9 cellular contexts compared by ENCODE assay signal in the genomic region with DNA sequence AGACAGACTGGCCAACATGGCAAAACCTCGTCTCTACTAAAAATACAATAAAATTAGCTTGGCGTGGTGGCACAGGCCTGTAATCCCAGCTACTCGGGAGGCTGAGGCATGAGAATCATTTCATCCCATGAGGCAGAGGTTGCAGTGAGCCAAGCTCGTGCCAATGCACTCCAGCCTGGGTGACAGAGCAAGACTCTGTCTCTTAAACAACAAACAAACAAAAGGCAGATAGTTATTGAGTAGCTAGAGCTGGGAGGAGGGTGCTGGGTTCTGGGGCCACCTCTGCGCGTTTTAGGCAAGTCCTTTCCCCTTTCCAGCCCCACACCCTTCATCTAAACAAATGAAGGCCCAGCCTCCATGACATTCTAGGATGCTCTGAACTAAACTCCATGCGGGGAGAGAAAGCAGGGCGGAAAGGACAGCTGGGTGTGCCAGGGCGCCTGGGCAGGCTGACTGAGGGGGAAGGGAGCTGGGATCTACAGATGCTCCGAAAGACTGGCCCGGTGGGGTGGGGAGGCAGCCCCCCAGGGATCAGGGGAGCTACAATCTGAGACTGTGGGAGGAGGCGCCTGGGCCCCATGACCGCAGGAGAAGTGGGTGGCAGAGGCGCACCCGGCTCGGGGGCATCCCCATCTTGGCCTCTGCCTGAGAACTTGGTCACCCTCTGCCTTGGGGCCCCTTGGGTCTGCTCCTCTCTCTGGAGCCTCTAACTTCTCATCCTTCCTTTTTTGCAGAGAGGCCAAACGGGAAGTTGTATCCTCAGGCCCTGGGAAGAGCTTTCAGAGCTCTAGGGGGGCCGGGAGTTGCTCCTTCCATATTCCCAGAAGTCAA. TPM values are rescaled to one million over a fixed set of nuclear protein-coding genes. Genes with fewer than 3 reads are reported as not detected.
DNase-seq lines count a peak whose midpoint lies in the region; ATAC-seq and TF ChIP-seq lines count a peak whose summit lies in the region.
"Had no signal": no experiment of that assay in that cellular context is flagged by ENCODE, and none has a peak within 500 bp of the region (broad histone marks: within the 10 kb centered on the region; RNA-seq: fewer than 3 reads in every experiment).

No MANE protein-coding gene starts in this region.

- 0 out of 2 replicates have a peak, but pooled peaks have one; percentile 32 for ATAC-seq in Panc1

- H3K79me2 ChIP-seq in DOHH2 (ENCODE audit: control insufficient read depth, low read length): peaks cover 46% of the 10 kb centered on the region

- no peak for DNase-seq in Panc1 (ENCODE audit: low read depth, low spot score)
- DNase-seq in activated gamma-delta T cell treated with Interleukin-2 at 50 U/mL for 16 hours: peak; percentile 54
- DNase-seq in hypothalamus (lab: John Stamatoyannopoulos, UW): no peak
- DNase-seq in NCI-H2107 treated with DMSO at 0.1 percent for 48 hours (lab: John Stamatoyannopoulos, UW; ENCODE audit: unreplicated experiment): no peak
- no peak for DNase-seq in superior temporal gyrus (ENCODE audit: extremely low spot score)
- DNase-seq in tibial nerve (ENCODE audit: low spot score in 2 of 2): no peak

- no TSS peak for BruUV-seq in Panc1 (replicated peaks; lab: Mats Ljungman, UMichigan)

- H3F3A ChIP-seq in DOHH2 (ENCODE audit: control insufficient read depth, insufficient read depth): peaks cover 39% of the 10 kb centered on the region

- H3K36me3 ChIP-seq in DOHH2 (ENCODE audit: control insufficient read depth, low read length) (peaks cover 55% of the 10 kb centered on the region), Panc1 (ENCODE audit: control insufficient read depth, insufficient read depth, low read length) (no peaks in the 10 kb centered on the region), tibial nerve (no peaks in the 10 kb centered on the region)
- H3K36me3 ChIP-seq: prostate gland had no signal

- H3K4me2 ChIP-seq in DOHH2 (ENCODE audit: low read length): peak overlapping the region; percentile 82

- H3K27ac ChIP-seq in DOHH2 (ENCODE audit: low read depth, low read length) (peak overlapping the region; percentile 98), Panc1 (ENCODE audit: low read length) (no peak overlapping the region), skin epidermis (peak overlapping the region in 16 of 21 experiments; percentile 10 to 95 (median 74)), tibial nerve (peak overlapping the region in 1 of 4 donors; percentile 53)
- H3K27ac ChIP-seq: prostate gland had no signal

- POLR2A ChIA-PET in Panc1 (lab: Charles Lee): interaction anchor here (0.5 kb wide), 1 partner anchor 19 kb away, joined by 9 read pairs; no protein-coding TSS in a partner anchor

- intact Hi-C loops in Panc1 (cut with micrococcal nuclease; ENCODE audit: unreplicated experiment): no loop called here

- 59 to 69% methylated on average over 16 to 17 of the region's 18 CpGs for WGBS in tibial nerve, 2 donors

- no peak for TF ChIP-seq POLR2A in tibial nerve (IDR thresholded peaks at IDR 0.05)

- TF ChIP-seq EP300 in tibial nerve (IDR thresholded peaks at IDR 0.05): no peak

- in situ Hi-C loops in Panc1 (cut with HindIII; ENCODE audit: low pct_unique_long_range_greater_than_20kb, low sequenced_read_pairs): no loop called here

- TF ChIP-seq CTCF in DOHH2 (IDR thresholded peaks at IDR 0.05; ENCODE audit: low read depth, low read length, poor library complexity, severe bottlenecking) (no peak), Panc1 (IDR thresholded peaks at IDR 0.05) (no peak), tibial nerve (IDR thresholded peaks at IDR 0.05) (no peak)

- H3K9me3 ChIP-seq in DOHH2 (ENCODE audit: control insufficient read depth, insufficient read depth, low read length) (no peaks in the 10 kb centered on the region), Panc1 (ENCODE audit: control insufficient read depth, insufficient read depth, low read depth, low read length) (no peaks in the 10 kb centered on the region), tibial nerve (no peaks in the 10 kb centered on the region)
- H3K9me3 ChIP-seq: prostate gland had no signal

- no peaks in the 10 kb centered on the region for H3K9me2 ChIP-seq in DOHH2 (replicated peaks; ENCODE audit: control insufficient read depth, low read length)

- H3K4me1 ChIP-seq in DOHH2 (ENCODE audit: control insufficient read depth, low read length): peaks cover 75% of the 10 kb centered on the region
- no peaks in the 10 kb centered on the region for H3K4me1 ChIP-seq in Panc1 (ENCODE audit: control insufficient read depth, insufficient read depth, low read length)
- H3K4me1 ChIP-seq in tibial nerve: no peaks in the 10 kb centered on the region
- H3K4me1 ChIP-seq: prostate gland had no signal

- CTCF ChIA-PET in Panc1 (lab: Charles Lee): interaction anchor here (0.5 kb wide), 1 partner anchor 40 kb away, joined by 4 read pairs; no protein-coding TSS in a partner anchor

- H4K20me1 ChIP-seq in DOHH2 (ENCODE audit: control insufficient read depth, insufficient read depth, low read depth, low read length): no peaks in the 10 kb centered on the region

- H3K4me3 ChIP-seq in DOHH2 (ENCODE audit: low read length) (peak overlapping the region; percentile 89), Panc1 (ENCODE audit: low read depth in 2 of 2, low read length in 2 of 2) (no peak overlapping the region), skin epidermis (peak overlapping the region; percentile 15 to 39 (median 32)), tibial nerve (peak overlapping the region in 2 of 4 donors; percentile 1 to 23)
- H3K4me3 ChIP-seq: prostate gland had no signal

- no peaks in the 10 kb centered on the region for H3K27me3 ChIP-seq in DOHH2 (ENCODE audit: control insufficient read depth, low read length)
- H3K27me3 ChIP-seq in Panc1 (ENCODE audit: control insufficient read depth, insufficient read depth, low read length): no peaks in the 10 kb centered on the region
- peaks cover 0 to 35% of the 10 kb centered on the region in 2 donors for H3K27me3 ChIP-seq in tibial nerve

RNA-seq across cellular contexts. Expression of a gene that starts 0.9 kb away (rescaled TPM):
- total RNA-seq in Panc1 (2021; ENCODE audit: unreplicated experiment) (0.54 TPM), tibial nerve (1 to 10 TPM; 2.4 to 8.8 (median 2.9) TPM)
- polyA plus RNA-seq in Panc1 (2012; ENCODE audit: insufficient read length): not detected

RNA-seq across cellular contexts. Expression of a gene that starts 27.8 kb away (rescaled TPM):
- total RNA-seq in Panc1 (2021; ENCODE audit: unreplicated experiment) (68.5 TPM), tibial nerve (10 to 100 TPM; 26.2 to 36.5 (median 33.5) TPM)
- polyA plus RNA-seq in Panc1 (2012; ENCODE audit: insufficient read length): 57.5 TPM

RNA-seq across cellular contexts. Expression of a gene that starts 43.6 kb away (rescaled TPM):
- 120 TPM for total RNA-seq in Panc1 (2021; ENCODE audit: unreplicated experiment)
- polyA plus RNA-seq in Panc1 (2012; ENCODE audit: insufficient read length): 162 TPM
- 10 to 100 TPM; 12.1 to 20.7 (median 16.1) TPM for total RNA-seq in tibial nerve

RNA-seq across cellular contexts. Expression of a gene that starts 52.9 kb away (rescaled TPM):
- 68.3 TPM for total RNA-seq in Panc1 (2021; ENCODE audit: unreplicated experiment)
- 81.2 TPM for polyA plus RNA-seq in Panc1 (2012; ENCODE audit: insufficient read length)
- total RNA-seq in tibial nerve: 10 to 100 TPM; 22.8 to 40.2 (median 31.8) TPM

Comparison
In these comparisons a context has a peak if more than half of its experiments do, and no peak if none do; other contexts are left out.
1. H3K4me3 ChIP-seq: peak in DOHH2 (single experiment) and skin epidermis (7 of 7); none in Panc1 (0 of 2).